8 cellular contexts compared by ENCODE assay signal in genomic region chr1:39900662-39901485, GRCh38. TPM values are rescaled to one million over a fixed set of nuclear protein-coding genes. Genes with fewer than 3 reads are reported as not detected.
A peak's percentile ranks its signal among the peaks of the same experiment; 100 is the strongest.
DNase-seq lines count a peak whose midpoint lies in the region; ATAC-seq, FAIRE-seq and TF ChIP-seq lines count a peak whose summit lies in the region.

No MANE protein-coding gene starts in this region.

- H2AFZ ChIP-seq in ACC112 (ENCODE audit: low read length, unreplicated experiment) = peak overlapping the region; percentile 95

- peak; percentile 5 for ATAC-seq in GM18861 (IDR thresholded peaks at IDR 0.05; ENCODE audit: unreplicated experiment)
- peak; percentile 19 to 61 (median 53) for ATAC-seq in right lobe of liver
- ATAC-seq in GM18505 (IDR thresholded peaks at IDR 0.05; ENCODE audit: unreplicated experiment) = no peak

- H3K27ac ChIP-seq in ACC112 (ENCODE audit: low read depth, low read length) (no peak overlapping the region), right lobe of liver (peak overlapping the region; percentile 51 to 89 (median 72)), tibial nerve (peak overlapping the region; percentile 3 to 81 (median 70))

- H3K36me3 ChIP-seq in ACC112 (ENCODE audit: insufficient read depth, low read length) (no peaks in the 10 kb centered on the region), bronchial epithelial cell (ENCODE audit: control insufficient read depth, insufficient read depth, low read length) (peaks cover 2% of the 10 kb centered on the region), right lobe of liver (peaks cover 0 to 5% (median 3%) of the 10 kb centered on the region in 4 donors), tibial nerve (no peaks in the 10 kb centered on the region)

- peak; percentile 80 for DNase-seq in NCI-H748 treated with DMSO at 0.1 percent for 48 hours (lab: John Stamatoyannopoulos, UW)
- DNase-seq in bronchial epithelial cell (ENCODE audit: low read depth) = no peak
- peak; percentile 55 to 89 (median 85) for DNase-seq in right lobe of liver
- DNase-seq in tibial nerve (ENCODE audit: low spot score in 2 of 2) = no peak
- DNase-seq in MV-4-11 (lab: John Stamatoyannopoulos, UW) = no peak

- H3K79me2 ChIP-seq in ACC112 (ENCODE audit: control insufficient read depth, insufficient read depth, low read length, unreplicated experiment) = no peaks in the 10 kb centered on the region

- intact Hi-C loops in right lobe of liver (cut with DNase I) = loop anchor here (5.0 kb wide), 2 partner anchors 79 to 84 kb away; no protein-coding TSS in a partner anchor

- peaks cover 64% of the 10 kb centered on the region for H3K27me3 ChIP-seq in ACC112 (ENCODE audit: insufficient read depth, low read length)
- H3K27me3 ChIP-seq in bronchial epithelial cell (ENCODE audit: control insufficient read depth, insufficient read depth, low read length) = no peaks in the 10 kb centered on the region
- no peaks in the 10 kb centered on the region for H3K27me3 ChIP-seq in right lobe of liver
- peaks cover 0 to 31% of the 10 kb centered on the region in 2 donors for H3K27me3 ChIP-seq in tibial nerve

- no peak for FAIRE-seq in bronchial epithelial cell (lab: Jason Lieb, UNC)

- 10% methylated on average over 6 of the region's 68 CpGs for WGBS in right lobe of liver (ENCODE audit: insufficient coverage, low coverage, low lambda C conversion rate, missing lambda C conversion rate)
- WGBS in tibial nerve, 2 donors = 6 to 15% methylated on average over 19 to 32 of the region's 68 CpGs

- peaks cover 4% of the 10 kb centered on the region for H3K4me1 ChIP-seq in ACC112 (ENCODE audit: control insufficient read depth, insufficient read depth, low read length, unreplicated experiment)
- H3K4me1 ChIP-seq in right lobe of liver = peaks cover 0 to 20% (median 7%) of the 10 kb centered on the region in 4 donors
- peaks cover 0 to 31% (median 8%) of the 10 kb centered on the region in 4 donors for H3K4me1 ChIP-seq in tibial nerve

- TF ChIP-seq POLR2A in right lobe of liver (IDR thresholded peaks at IDR 0.05) (peak; percentile 16), tibial nerve (IDR thresholded peaks at IDR 0.05) (no peak), GM18505 (IDR thresholded peaks at IDR 0.05; ENCODE audit: borderline replicate concordance, extremely low read depth, insufficient read depth, insufficient read length) (no peak)

- H3K9me3 ChIP-seq in right lobe of liver (no peaks in the 10 kb centered on the region), tibial nerve (no peaks in the 10 kb centered on the region)

- H3K4me3 ChIP-seq in ACC112 (ENCODE audit: low read depth, low read length) = peak overlapping the region; percentile 79
- peak overlapping the region; percentile 72 for H3K4me3 ChIP-seq in bronchial epithelial cell (ENCODE audit: low read depth, low read length)
- H3K4me3 ChIP-seq in right lobe of liver = peak overlapping the region; percentile 70 to 75 (median 70)
- peak overlapping the region; percentile 55 to 75 (median 61) for H3K4me3 ChIP-seq in tibial nerve

- no peak for TF ChIP-seq EP300 in tibial nerve (IDR thresholded peaks at IDR 0.05)

- TF ChIP-seq CTCF in bronchial epithelial cell (IDR thresholded peaks at IDR 0.05; ENCODE audit: insufficient read depth, low read length, severe bottlenecking) = no peak
- no peak for TF ChIP-seq CTCF in right lobe of liver (IDR thresholded peaks at IDR 0.05)
- TF ChIP-seq CTCF in tibial nerve (IDR thresholded peaks at IDR 0.05) = no peak

RNA-seq across cellular contexts. Expression of gene MYCL, which starts 0.8 kb away (rescaled TPM):
- 5.5 and 7.9 TPM in 2 replicates for total RNA-seq in bronchial epithelial cell
- total RNA-seq in right lobe of liver = 10 to 100 TPM in 2 of 6 experiments, 1 to 10 TPM in 3, under 1 TPM in 1; 0.75 to 20.5 (median 6.1) TPM
- 1 to 10 TPM in 1 of 4 donors, under 1 TPM in 3; 0.30 to 1.8 (median 0.86) TPM for total RNA-seq in tibial nerve

RNA-seq across cellular contexts. Expression of gene TRIT1, which starts 17.6 kb away (rescaled TPM):
- 33.9 and 41.1 TPM in 2 replicates for total RNA-seq in bronchial epithelial cell
- 10 to 100 TPM in 1 of 6 experiments, 1 to 10 TPM in 5; 5.1 to 10.3 (median 7.0) TPM for total RNA-seq in right lobe of liver
- total RNA-seq in tibial nerve = 10 to 100 TPM; 17.4 to 29.8 (median 27.4) TPM

RNA-seq across cellular contexts. Expression of gene MFSD2A, which starts 54.1 kb away (rescaled TPM):
- total RNA-seq in bronchial epithelial cell (8.8 and 11.1 TPM in 2 replicates), right lobe of liver (100 to 1,000 TPM in 3 of 6 experiments, 10 to 100 TPM in 3; 44.3 to 292 (median 113) TPM), tibial nerve (10 to 100 TPM in 3 of 4 donors, 1 to 10 TPM in 1; 6.0 to 24.3 (median 18.1) TPM)

Comparison
In these comparisons a context has a peak if more than half of its experiments do, and no peak if none do; other contexts are left out.
1. DNase-seq: peak in NCI-H748 treated with DMSO at 0.1 percent for 48 hours (single experiment) and right lobe of liver (3 of 3); none in bronchial epithelial cell (single experiment), tibial nerve (0 of 2) and MV-4-11 (single experiment).
2. Peak in every context shown above with its lines, with median percentiles within 50 percentile points of each other: H3K4me3 ChIP-seq.